Comparison of ENCODE assay signal across 17 cellular contexts in genomic region chr1:12469493-12469892, GRCh38.
DNase-seq lines count a peak whose midpoint lies in the region; ATAC-seq, FAIRE-seq and TF ChIP-seq lines count a peak whose summit lies in the region.
"Had no signal": no experiment of that assay in that cellular context is flagged by ENCODE, and none has a peak within 500 bp of the region (broad histone marks: within the 10 kb centered on the region; RNA-seq: fewer than 3 reads in every experiment).

No MANE protein-coding gene starts in this region.

- no peak overlapping the region for H3K4me3 Mint-ChIP-seq in activated naive CD8-positive, alpha-beta T cell treated with anti-CD3 and anti-CD28 coated beads for 36 hours
- no peak overlapping the region for H3K4me3 Mint-ChIP-seq in nephron
- H3K4me3 Mint-ChIP-seq in activated naive CD4-positive, alpha-beta T cell treated with anti-CD3 and anti-CD28 coated beads, Interleukin-2, amount 10 ng/mL, durations not matched to agents 7 days and 5 days, result no peak overlapping the region
- H3K4me3 Mint-ChIP-seq: activated CD4-positive, alpha-beta memory T cell treated with anti-CD3 and anti-CD28 coated beads, Interleukin-2, amount 10 ng/mL, durations not matched to agents 7 days and 5 days; activated T-helper 17 cell treated with anti-CD3 and anti-CD28 coated beads, Interleukin-2, amount 50 U/mL, for 72 hours had no signal

- H3K36me3 Mint-ChIP-seq in activated naive CD8-positive, alpha-beta T cell treated with anti-CD3 and anti-CD28 coated beads for 36 hours, result peaks cover 72% of the 10 kb centered on the region
- peaks cover 33% of the 10 kb centered on the region for H3K36me3 Mint-ChIP-seq in nephron (ENCODE audit: low read depth)
- H3K36me3 Mint-ChIP-seq in activated naive CD4-positive, alpha-beta T cell treated with anti-CD3 and anti-CD28 coated beads, Interleukin-2, amount 10 ng/mL, durations not matched to agents 7 days and 5 days, result peaks cover 60% of the 10 kb centered on the region

- H3K9me3 Mint-ChIP-seq in activated naive CD8-positive, alpha-beta T cell treated with anti-CD3 and anti-CD28 coated beads for 36 hours, result no peaks in the 10 kb centered on the region
- no peaks in the 10 kb centered on the region for H3K9me3 Mint-ChIP-seq in nephron
- no peaks in the 10 kb centered on the region for H3K9me3 Mint-ChIP-seq in activated naive CD4-positive, alpha-beta T cell treated with anti-CD3 and anti-CD28 coated beads, Interleukin-2, amount 10 ng/mL, durations not matched to agents 7 days and 5 days
- H3K9me3 Mint-ChIP-seq: activated CD4-positive, alpha-beta memory T cell treated with anti-CD3 and anti-CD28 coated beads, Interleukin-2, amount 10 ng/mL, durations not matched to agents 7 days and 5 days; activated T-helper 17 cell treated with anti-CD3 and anti-CD28 coated beads, Interleukin-2, amount 50 U/mL, for 72 hours; CD8-positive, alpha-beta memory T cell had no signal

- no peak for ATAC-seq in GM21825 (IDR thresholded peaks at IDR 0.05; ENCODE audit: unreplicated experiment)
- ATAC-seq: activated T-helper 17 cell treated with anti-CD3 and anti-CD28 coated beads, Interleukin-2, amount 50 U/mL, for 72 hours; PC-3 had no signal

- no peak for TF ChIP-seq EP300 in Ishikawa (IDR thresholded peaks at IDR 0.05; ENCODE audit: borderline replicate concordance)

- H3K27me3 Mint-ChIP-seq in activated naive CD8-positive, alpha-beta T cell treated with anti-CD3 and anti-CD28 coated beads for 36 hours, result no peaks in the 10 kb centered on the region
- H3K27me3 Mint-ChIP-seq in nephron (ENCODE audit: low read depth), result no peaks in the 10 kb centered on the region
- H3K27me3 Mint-ChIP-seq in activated naive CD4-positive, alpha-beta T cell treated with anti-CD3 and anti-CD28 coated beads, Interleukin-2, amount 10 ng/mL, durations not matched to agents 7 days and 5 days, result no peaks in the 10 kb centered on the region
- H3K27me3 Mint-ChIP-seq: activated CD4-positive, alpha-beta memory T cell treated with anti-CD3 and anti-CD28 coated beads, Interleukin-2, amount 10 ng/mL, durations not matched to agents 7 days and 5 days; activated T-helper 17 cell treated with anti-CD3 and anti-CD28 coated beads, Interleukin-2, amount 50 U/mL, for 72 hours; CD8-positive, alpha-beta memory T cell had no signal

- peaks cover 80% of the 10 kb centered on the region for H3K4me1 Mint-ChIP-seq in activated naive CD8-positive, alpha-beta T cell treated with anti-CD3 and anti-CD28 coated beads for 36 hours
- peaks cover 81% of the 10 kb centered on the region for H3K4me1 Mint-ChIP-seq in nephron
- peaks cover 59% of the 10 kb centered on the region for H3K4me1 Mint-ChIP-seq in activated naive CD4-positive, alpha-beta T cell treated with anti-CD3 and anti-CD28 coated beads, Interleukin-2, amount 10 ng/mL, durations not matched to agents 7 days and 5 days

- no peak for TF ChIP-seq RAD21 in Ishikawa (IDR thresholded peaks at IDR 0.05; ENCODE audit: low read depth)

- DNase-seq in NCI-H2196 (lab: John Stamatoyannopoulos, UW; ENCODE audit: unreplicated experiment) (peak; percentile 59), NCI-H2196 treated with DMSO at 0.1 percent for 48 hours (lab: John Stamatoyannopoulos, UW; ENCODE audit: unreplicated experiment) (no peak), GM12892 (ENCODE audit: insufficient read length) (no peak)
- DNase-seq in activated naive CD8-positive, alpha-beta T cell treated with anti-CD3 and anti-CD28 coated beads for 36 hours, result no peak
- no peak for DNase-seq in activated naive CD4-positive, alpha-beta T cell treated with anti-CD3 and anti-CD28 coated beads, Interleukin-2, amount 10 ng/mL, durations not matched to agents 7 days and 5 days
- DNase-seq: activated CD4-positive, alpha-beta memory T cell treated with anti-CD3 and anti-CD28 coated beads, Interleukin-2, amount 10 ng/mL, durations not matched to agents 7 days and 5 days; CD8-positive, alpha-beta memory T cell; cortex of kidney; head of caudate nucleus; kidney; NCI-H226; PC-3 had no signal

- TF ChIP-seq CTCF in nephron (IDR thresholded peaks at IDR 0.05; ENCODE audit: unreplicated experiment in 3 of 3), result no peak

- no peak for TF ChIP-seq POLR2A in GM12892 (IDR thresholded peaks at IDR 0.05; ENCODE audit: low read depth, low read length)

- H3K27ac Mint-ChIP-seq in activated naive CD8-positive, alpha-beta T cell treated with anti-CD3 and anti-CD28 coated beads for 36 hours, result peak overlapping the region; percentile 80
- H3K27ac Mint-ChIP-seq in nephron, result peak overlapping the region; percentile 66 to 88 (median 81)
- no peak overlapping the region for H3K27ac Mint-ChIP-seq in activated naive CD4-positive, alpha-beta T cell treated with anti-CD3 and anti-CD28 coated beads, Interleukin-2, amount 10 ng/mL, durations not matched to agents 7 days and 5 days
- H3K27ac Mint-ChIP-seq: activated CD4-positive, alpha-beta memory T cell treated with anti-CD3 and anti-CD28 coated beads, Interleukin-2, amount 10 ng/mL, durations not matched to agents 7 days and 5 days; activated T-helper 17 cell treated with anti-CD3 and anti-CD28 coated beads, Interleukin-2, amount 50 U/mL, for 72 hours had no signal

- FAIRE-seq in GM12892 (lab: Jason Lieb, UNC), result no peak
- FAIRE-seq: G401.6, kidney had no signal

- CTCF ChIA-PET in activated naive CD4-positive, alpha-beta T cell treated with anti-CD3 and anti-CD28 coated beads, Interleukin-2, amount 10 ng/mL, durations not matched to agents 7 days and 5 days (lab: Charles Lee), result no interaction called here

TF ChIP-seq in Ishikawa, 13 proteins besides CTCF, POLR2A, EP300 and RAD21:
- TF ChIP-seq ZBTB7A (IDR thresholded peaks at IDR 0.05; ENCODE audit: low read depth) (no peak), NFIC (IDR thresholded peaks at IDR 0.05) (peak; percentile 83)
